Comparison of ENCODE assay signal across 11 cellular contexts in the genomic region with DNA sequence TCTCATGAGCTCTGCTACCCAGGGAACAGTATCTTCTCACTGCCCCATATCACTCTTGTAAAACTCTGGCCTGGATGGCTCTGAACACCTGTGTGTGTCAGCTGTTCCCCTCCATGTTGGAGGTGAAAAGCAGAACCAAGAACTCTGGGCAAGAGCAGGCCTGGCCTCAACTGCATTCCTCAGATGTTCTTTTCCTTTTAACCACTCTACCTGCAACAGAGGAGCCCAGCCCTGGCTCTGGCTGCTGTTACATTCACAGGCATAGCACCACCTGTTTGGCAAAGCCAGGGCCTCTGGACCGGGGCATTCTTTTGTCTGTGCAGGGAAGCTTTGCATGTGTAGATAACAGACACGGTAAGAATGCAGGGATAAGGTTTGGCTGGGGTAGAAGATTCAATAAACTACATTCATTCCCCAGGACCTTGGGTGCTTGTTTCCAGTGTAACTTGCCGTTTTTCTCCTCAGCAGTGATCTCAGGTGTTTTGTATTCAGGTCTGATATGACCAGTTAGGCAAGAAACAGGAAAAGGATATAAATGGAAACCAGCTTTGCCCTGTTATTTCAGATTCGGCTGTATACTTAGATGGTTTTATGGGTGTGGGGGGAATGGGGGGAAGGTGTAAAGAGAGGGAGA.
A peak's percentile ranks its signal among the peaks of the same experiment; 100 is the strongest.
DNase-seq lines count a peak whose midpoint lies in the region; ATAC-seq and TF ChIP-seq lines count a peak whose summit lies in the region.
"Had no signal": no experiment of that assay in that cellular context is flagged by ENCODE, and none has a peak within 500 bp of the region (broad histone marks: within the 10 kb centered on the region; RNA-seq: fewer than 3 reads in every experiment).

No MANE protein-coding gene starts in this region.

- no peak overlapping the region for H3K27ac Mint-ChIP-seq in neural progenitor cell
- H3K27ac Mint-ChIP-seq in activated CD4-positive, alpha-beta T cell treated with anti-CD3 and anti-CD28 coated beads for 36 hours = no peak overlapping the region

- H3K27ac ChIP-seq in OCI-LY7 (ENCODE audit: low read depth, low read length, poor library complexity, severe bottlenecking) (peak overlapping the region; percentile 63), neural progenitor cell (no peak overlapping the region)

- peak overlapping the region; percentile 11 for H3K4me3 ChIP-seq in OCI-LY7 (ENCODE audit: low read depth, low read length, poor library complexity, severe bottlenecking)
- no peak overlapping the region for H3K4me3 ChIP-seq in neural progenitor cell
- H3K4me3 ChIP-seq: coronary artery had no signal

- no peaks in the 10 kb centered on the region for H3K27me3 ChIP-seq in neural progenitor cell

- no peaks in the 10 kb centered on the region for H3F3A ChIP-seq in neural progenitor cell (ENCODE audit: low read depth)

- POLR2A ChIA-PET in OCI-LY7 (lab: Charles Lee) = interaction anchor here (0.8 to 1.4 kb wide), 5 partner anchors 8 to 153 kb away, joined by 3 to 6 read pairs (median 3); no protein-coding TSS in a partner anchor
- POLR2A ChIA-PET in activated CD4-positive, alpha-beta T cell treated with anti-CD3 and anti-CD28 coated beads for 36 hours (lab: Charles Lee) = no interaction called here

- no peaks in the 10 kb centered on the region for H3K9me3 Mint-ChIP-seq in neural progenitor cell
- H3K9me3 Mint-ChIP-seq in activated CD4-positive, alpha-beta T cell treated with anti-CD3 and anti-CD28 coated beads for 36 hours (ENCODE audit: low read depth) = no peaks in the 10 kb centered on the region

- H3K4me1 ChIP-seq in OCI-LY7 (ENCODE audit: insufficient read depth, low read length, poor library complexity, severe bottlenecking) (peaks cover 36% of the 10 kb centered on the region), neural progenitor cell (peaks cover 7% of the 10 kb centered on the region)

- TF ChIP-seq CTCF in OCI-LY7 (conservative IDR thresholded peaks at IDR 0.05; ENCODE audit: low read length) (no peak), neural progenitor cell (IDR thresholded peaks at IDR 0.05) (no peak)

- no peaks in the 10 kb centered on the region for H4K20me1 ChIP-seq in OCI-LY7 (ENCODE audit: insufficient read depth, low read length)
- no peaks in the 10 kb centered on the region for H4K20me1 ChIP-seq in neural progenitor cell (ENCODE audit: low read depth)

- peak overlapping the region; percentile 60 for H3K4me2 ChIP-seq in OCI-LY7 (ENCODE audit: low read length)
- no peak overlapping the region for H3K4me2 ChIP-seq in neural progenitor cell

- H3K4me1 Mint-ChIP-seq in neural progenitor cell = no peaks in the 10 kb centered on the region
- peaks cover 27% of the 10 kb centered on the region for H3K4me1 Mint-ChIP-seq in activated CD4-positive, alpha-beta T cell treated with anti-CD3 and anti-CD28 coated beads for 36 hours

- peak; percentile 46 for ATAC-seq in GM18873 (IDR thresholded peaks at IDR 0.05; ENCODE audit: low FRiP score, unreplicated experiment)
- ATAC-seq in HG02678 (IDR thresholded peaks at IDR 0.05; ENCODE audit: unreplicated experiment) = peak; percentile 64
- ATAC-seq in HG02970 (IDR thresholded peaks at IDR 0.05; ENCODE audit: low FRiP score, unreplicated experiment) = no peak
- no peak for ATAC-seq in activated CD4-positive, alpha-beta T cell treated with anti-CD3 and anti-CD28 coated beads for 36 hours

- no peaks in the 10 kb centered on the region for H3K9me3 ChIP-seq in OCI-LY7 (ENCODE audit: low read length)
- no peaks in the 10 kb centered on the region for H3K9me3 ChIP-seq in neural progenitor cell (ENCODE audit: low read depth)

- DNase-seq in OCI-LY7 (ENCODE audit: low spot score) = peak; percentile 87
- DNase-seq in neural progenitor cell (ENCODE audit: low spot score) = peak; percentile 37
- DNase-seq in posterior vena cava (ENCODE audit: low spot score) = no peak
- DNase-seq in activated naive CD4-positive, alpha-beta T cell treated with anti-CD3 and anti-CD28 coated beads, Interleukin-2, amount 50 U/mL, for 16 hours = no peak
- no peak for DNase-seq in activated CD4-positive, alpha-beta T cell treated with anti-CD3 and anti-CD28 coated beads for 36 hours
- DNase-seq: HCEC 1CT, NCI-H1105 had no signal

- no TSS peak for BruUV-seq in OCI-LY7 (replicated peaks; lab: Mats Ljungman, UMichigan)

- H3K36me3 Mint-ChIP-seq in neural progenitor cell = no peaks in the 10 kb centered on the region
- no peaks in the 10 kb centered on the region for H3K36me3 Mint-ChIP-seq in activated CD4-positive, alpha-beta T cell treated with anti-CD3 and anti-CD28 coated beads for 36 hours (ENCODE audit: low read depth)

- H2AFZ ChIP-seq in OCI-LY7 (ENCODE audit: low read length) (peak overlapping the region; percentile 8; the same call in 1 of the 2 replicates), neural progenitor cell (replicated peaks) (no peak overlapping the region)

- CTCF ChIA-PET in OCI-LY7 (lab: Charles Lee; ENCODE audit: unreplicated experiment) = no interaction called here
- CTCF ChIA-PET in activated CD4-positive, alpha-beta T cell treated with anti-CD3 and anti-CD28 coated beads for 36 hours (lab: Charles Lee) = interaction anchor here (0.6 to 1.6 kb wide), 3 partner anchors 27 to 113 kb away, joined by 3 to 4 read pairs (median 3); no protein-coding TSS in a partner anchor

- H3K27me3 Mint-ChIP-seq in neural progenitor cell (ENCODE audit: insufficient read depth, low read depth) = peaks cover 3% of the 10 kb centered on the region
- no peaks in the 10 kb centered on the region for H3K27me3 Mint-ChIP-seq in activated CD4-positive, alpha-beta T cell treated with anti-CD3 and anti-CD28 coated beads for 36 hours

- H3K4me3 Mint-ChIP-seq in neural progenitor cell = no peak overlapping the region
- H3K4me3 Mint-ChIP-seq in activated CD4-positive, alpha-beta T cell treated with anti-CD3 and anti-CD28 coated beads for 36 hours = no peak overlapping the region

- H3K79me2 ChIP-seq in OCI-LY7 (ENCODE audit: insufficient read depth, low read depth, low read length) (no peaks in the 10 kb centered on the region), neural progenitor cell (ENCODE audit: low read depth) (no peaks in the 10 kb centered on the region)

- no peaks in the 10 kb centered on the region for H3K36me3 ChIP-seq in OCI-LY7 (ENCODE audit: insufficient read depth, low read length)
- H3K36me3 ChIP-seq in neural progenitor cell = no peaks in the 10 kb centered on the region

- intact Hi-C loops in OCI-LY7 (cut with micrococcal nuclease; ENCODE audit: unreplicated experiment) = loop anchor here (2.0 kb wide), 1 partner anchor 84 kb away; no protein-coding TSS in a partner anchor
- intact Hi-C loops in posterior vena cava (cut with DNase I) = loop anchor here in 1 of 2 donors (10.0 kb wide), 1 partner anchor 94 kb away; no protein-coding TSS in a partner anchor
- intact Hi-C loops in activated CD4-positive, alpha-beta T cell treated with anti-CD3 and anti-CD28 coated beads for 36 hours (cut with DNase I, micrococcal nuclease) = loop anchor here in 1 of 2 experiments (2.0 to 10.0 kb wide), 2 partner anchors 22 to 674 kb away; no protein-coding TSS in a partner anchor

- no peaks in the 10 kb centered on the region for H3K9me2 ChIP-seq in OCI-LY7 (ENCODE audit: insufficient read depth, low read length)

- no peak overlapping the region for H3K9ac ChIP-seq in neural progenitor cell

Comparison
In these comparisons a context has a peak if more than half of its experiments do, and no peak if none do; other contexts are left out.
1. ATAC-seq: peak in GM18873 (single experiment) and HG02678 (single experiment); none in HG02970 (single experiment) and activated CD4-positive, alpha-beta T cell treated with anti-CD3 and anti-CD28 coated beads for 36 hours (single experiment).
2. DNase-seq: peak in OCI-LY7 (single experiment) and neural progenitor cell (single experiment); none in posterior vena cava (single experiment), activated naive CD4-positive, alpha-beta T cell treated with anti-CD3 and anti-CD28 coated beads, Interleukin-2, amount 50 U/mL, for 16 hours (single experiment) and activated CD4-positive, alpha-beta T cell treated with anti-CD3 and anti-CD28 coated beads for 36 hours (single experiment).